In the genomic region with DNA sequence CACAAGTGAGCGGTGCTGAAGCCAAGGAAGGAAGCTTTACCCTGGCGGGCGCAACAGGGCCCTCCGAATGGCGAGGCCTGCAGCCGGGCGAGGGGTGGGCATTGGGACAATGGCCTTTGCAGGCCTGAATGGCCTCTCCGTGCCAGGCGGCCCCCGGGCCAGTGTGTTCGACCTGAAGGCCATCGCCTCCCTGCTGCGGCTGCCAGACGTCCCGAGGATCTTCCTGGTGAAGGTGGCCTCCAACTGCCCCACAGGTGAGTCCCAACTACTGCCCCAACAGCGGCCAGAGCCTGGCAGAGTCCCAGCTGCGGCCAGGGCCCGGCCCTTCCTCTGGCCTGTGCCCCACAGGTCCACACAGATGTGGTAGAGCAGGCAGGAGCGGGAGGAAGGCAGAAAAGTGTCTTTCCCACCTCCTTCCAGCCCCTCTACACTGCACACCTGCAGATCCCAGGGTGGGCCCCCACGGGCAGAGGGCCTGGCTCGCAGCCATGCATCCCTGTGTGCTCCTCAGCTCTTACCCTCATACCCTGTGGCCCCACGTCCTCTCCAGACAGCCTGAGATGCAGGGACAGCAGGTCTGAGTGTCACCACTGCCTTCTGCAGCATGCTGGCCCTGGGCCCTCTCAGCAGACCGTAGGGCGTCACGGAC, we compare ENCODE assay signal across 33 cellular contexts. TPM values are rescaled to one million over a fixed set of nuclear protein-coding genes. Genes with fewer than 3 reads are reported as not detected.
"Had no signal": no experiment of that assay in that cellular context is flagged by ENCODE, and none has a peak within 500 bp of the region (broad histone marks: within the 10 kb centered on the region; RNA-seq: fewer than 3 reads in every experiment).

No MANE protein-coding gene starts in this region.

- H3K27ac ChIP-seq: ascending aorta, breast epithelium, cardiac muscle cell, colonic mucosa, epithelial cell of prostate, esophagus squamous epithelium, gastroesophageal sphincter had no signal

- H3K4me3 ChIP-seq: ascending aorta, breast epithelium, cardiac muscle cell, colonic mucosa, esophagus squamous epithelium, gastroesophageal sphincter had no signal

- H3K4me3 Mint-ChIP-seq: activated CD4-positive, alpha-beta memory T cell treated with anti-CD3 and anti-CD28 coated beads for 36 hours; activated CD4-positive, alpha-beta T cell treated with anti-CD3 and anti-CD28 coated beads for 36 hours; activated CD4-positive, alpha-beta T cell treated with anti-CD3 and anti-CD28 coated beads, Interleukin-2, amount 10 ng/mL, durations not matched to agents 24 days and 14 days; activated CD8-positive, alpha-beta memory T cell treated with anti-CD3 and anti-CD28 coated beads, Interleukin-2, amount 10 ng/mL, durations not matched to agents 7 days and 5 days; activated CD8-positive, alpha-beta T cell treated with anti-CD3 and anti-CD28 coated beads, Interleukin-2, amount 10 ng/mL, durations not matched to agents 7 days and 5 days; activated naive CD4-positive, alpha-beta T cell treated with anti-CD3 and anti-CD28 coated beads for 36 hours; activated naive CD4-positive, alpha-beta T cell treated with anti-CD3 and anti-CD28 coated beads, Interleukin-2, amount 50 U/mL, for 24 hours; activated naive CD8-positive, alpha-beta T cell treated with anti-CD3 and anti-CD28 coated beads for 36 hours; activated naive CD8-positive, alpha-beta T cell treated with anti-CD3 and anti-CD28 coated beads, Interleukin-2, amount 50 U/mL, for 24 hours; activated T-helper 1 cell treated with anti-CD3 and anti-CD28 coated beads, Interleukin-12 subunit alpha, Interleukin-12 subunit beta, Interleukin-2, Interleukin-4 antibody, amounts not matched to agents 30 ng/mL and 10 ng/mL and 1 ng/mL, durations not matched to agents 14 hours and 24 hours and 36 hours; brain; T-helper 17 cell; T-helper 2 cell treated with Interferon-gamma antibody and Interleukin-4, amounts not matched to agents 5 μg/mL and 100 μg/mL, for 36 hours had no signal

- DNase-seq: activated CD4-positive, alpha-beta memory T cell treated with anti-CD3 and anti-CD28 coated beads for 36 hours; activated CD4-positive, alpha-beta T cell treated with anti-CD3 and anti-CD28 coated beads for 36 hours; activated CD4-positive, alpha-beta T cell treated with anti-CD3 and anti-CD28 coated beads, Interleukin-2, amount 10 ng/mL, durations not matched to agents 24 days and 14 days; activated CD4-positive, CD25-positive, alpha-beta regulatory T cell; activated CD4-positive, CD25-positive, alpha-beta regulatory T cell treated with anti-CD3 and anti-CD28 coated beads, Interleukin-2, amount 50 U/mL, for 72 hours; activated CD8-positive, alpha-beta memory T cell treated with anti-CD3 and anti-CD28 coated beads, Interleukin-2, amount 10 ng/mL, durations not matched to agents 7 days and 5 days; activated CD8-positive, alpha-beta memory T cell treated with anti-CD3 and anti-CD28 coated beads, Interleukin-2, amount 50 U/mL, for 4 hours; activated CD8-positive, alpha-beta T cell treated with anti-CD3 and anti-CD28 coated beads, Interleukin-2, amount 10 ng/mL, durations not matched to agents 7 days and 5 days; activated effector memory CD4-positive, alpha-beta T cell treated with anti-CD3 and anti-CD28 coated beads, Interleukin-2, amount 50 U/mL, for 16 hours; activated naive CD4-positive, alpha-beta T cell treated with anti-CD3 and anti-CD28 coated beads for 36 hours; activated naive CD8-positive, alpha-beta T cell treated with anti-CD3 and anti-CD28 coated beads for 36 hours; activated naive CD8-positive, alpha-beta T cell treated with anti-CD3 and anti-CD28 coated beads, Interleukin-2, amount 50 U/mL, for 24 hours; activated T-cell treated with anti-CD3 and anti-CD28 coated beads, Interleukin-2, amount 50 U/mL, for 1 hour; activated T-cell treated with anti-CD3 and anti-CD28 coated beads, Interleukin-2, amount 50 U/mL, for 48 hours; central memory CD4-positive, alpha-beta T cell; cerebellar nuclear complex; colonic mucosa; effector CD8-positive, alpha-beta T cell; esophagus squamous epithelium; foreskin melanocyte; T-helper 1 cell; T-helper 17 cell; T1000 had no signal

- H3K27me3 Mint-ChIP-seq: activated CD4-positive, alpha-beta memory T cell treated with anti-CD3 and anti-CD28 coated beads for 36 hours; activated CD4-positive, alpha-beta T cell treated with anti-CD3 and anti-CD28 coated beads for 36 hours; activated CD4-positive, alpha-beta T cell treated with anti-CD3 and anti-CD28 coated beads, Interleukin-2, amount 10 ng/mL, durations not matched to agents 24 days and 14 days; activated CD8-positive, alpha-beta memory T cell treated with anti-CD3 and anti-CD28 coated beads, Interleukin-2, amount 10 ng/mL, durations not matched to agents 7 days and 5 days; activated naive CD4-positive, alpha-beta T cell treated with anti-CD3 and anti-CD28 coated beads, Interleukin-2, amount 50 U/mL, for 24 hours; activated naive CD8-positive, alpha-beta T cell treated with anti-CD3 and anti-CD28 coated beads for 36 hours; activated naive CD8-positive, alpha-beta T cell treated with anti-CD3 and anti-CD28 coated beads, Interleukin-2, amount 50 U/mL, for 24 hours; T-helper 17 cell had no signal

- H3K4me1 Mint-ChIP-seq: activated CD4-positive, alpha-beta T cell treated with anti-CD3 and anti-CD28 coated beads, Interleukin-2, amount 10 ng/mL, durations not matched to agents 24 days and 14 days; brain had no signal

- H3K9me3 ChIP-seq: ascending aorta, breast epithelium, colonic mucosa, esophagus squamous epithelium, gastroesophageal sphincter had no signal

- H3K27ac Mint-ChIP-seq: activated CD4-positive, alpha-beta memory T cell treated with anti-CD3 and anti-CD28 coated beads for 36 hours; activated CD4-positive, alpha-beta T cell treated with anti-CD3 and anti-CD28 coated beads for 36 hours; activated CD4-positive, alpha-beta T cell treated with anti-CD3 and anti-CD28 coated beads, Interleukin-2, amount 10 ng/mL, durations not matched to agents 24 days and 14 days; activated CD8-positive, alpha-beta memory T cell treated with anti-CD3 and anti-CD28 coated beads, Interleukin-2, amount 10 ng/mL, durations not matched to agents 7 days and 5 days; activated naive CD4-positive, alpha-beta T cell treated with anti-CD3 and anti-CD28 coated beads for 36 hours; activated naive CD4-positive, alpha-beta T cell treated with anti-CD3 and anti-CD28 coated beads, Interleukin-2, amount 50 U/mL, for 24 hours; activated naive CD8-positive, alpha-beta T cell treated with anti-CD3 and anti-CD28 coated beads for 36 hours; activated naive CD8-positive, alpha-beta T cell treated with anti-CD3 and anti-CD28 coated beads, Interleukin-2, amount 50 U/mL, for 24 hours; activated T-helper 1 cell treated with anti-CD3 and anti-CD28 coated beads, Interleukin-12 subunit alpha, Interleukin-12 subunit beta, Interleukin-2, Interleukin-4 antibody, amounts not matched to agents 30 ng/mL and 10 ng/mL and 1 ng/mL, durations not matched to agents 14 hours and 24 hours and 36 hours; activated T-helper 2 cell treated with anti-CD3 and anti-CD28 coated beads, Interferon-gamma antibody, Interleukin-2, Interleukin-4, amounts not matched to agents 10 μg/mL and 5 μg/mL and 100 μg/mL, durations not matched to agents 14 hours and 24 hours and 36 hours; brain; T-helper 17 cell; T-helper 2 cell treated with Interferon-gamma antibody and Interleukin-4, amounts not matched to agents 5 μg/mL and 100 μg/mL, for 36 hours had no signal

- H3K36me3 Mint-ChIP-seq: activated CD4-positive, alpha-beta memory T cell treated with anti-CD3 and anti-CD28 coated beads for 36 hours; activated CD8-positive, alpha-beta memory T cell treated with anti-CD3 and anti-CD28 coated beads, Interleukin-2, amount 10 ng/mL, durations not matched to agents 7 days and 5 days; activated naive CD4-positive, alpha-beta T cell treated with anti-CD3 and anti-CD28 coated beads, Interleukin-2, amount 50 U/mL, for 24 hours; activated naive CD8-positive, alpha-beta T cell treated with anti-CD3 and anti-CD28 coated beads for 36 hours; brain had no signal

- H3K9me3 Mint-ChIP-seq: activated CD4-positive, alpha-beta memory T cell treated with anti-CD3 and anti-CD28 coated beads for 36 hours; activated CD4-positive, alpha-beta T cell treated with anti-CD3 and anti-CD28 coated beads, Interleukin-2, amount 10 ng/mL, durations not matched to agents 24 days and 14 days; activated naive CD4-positive, alpha-beta T cell treated with anti-CD3 and anti-CD28 coated beads for 36 hours; activated naive CD4-positive, alpha-beta T cell treated with anti-CD3 and anti-CD28 coated beads, Interleukin-2, amount 50 U/mL, for 24 hours; activated naive CD8-positive, alpha-beta T cell treated with anti-CD3 and anti-CD28 coated beads for 36 hours; activated naive CD8-positive, alpha-beta T cell treated with anti-CD3 and anti-CD28 coated beads, Interleukin-2, amount 50 U/mL, for 24 hours; activated T-helper 1 cell treated with anti-CD3 and anti-CD28 coated beads, Interleukin-12 subunit alpha, Interleukin-12 subunit beta, Interleukin-2, Interleukin-4 antibody, amounts not matched to agents 30 ng/mL and 10 ng/mL and 1 ng/mL, durations not matched to agents 14 hours and 24 hours and 36 hours; activated T-helper 2 cell treated with anti-CD3 and anti-CD28 coated beads, Interferon-gamma antibody, Interleukin-2, Interleukin-4, amounts not matched to agents 10 μg/mL and 5 μg/mL and 100 μg/mL, durations not matched to agents 14 hours and 24 hours and 36 hours; brain; T-helper 2 cell treated with Interferon-gamma antibody and Interleukin-4, amounts not matched to agents 5 μg/mL and 100 μg/mL, for 36 hours had no signal

- H3K27me3 ChIP-seq: ascending aorta, breast epithelium, cardiac muscle cell, colonic mucosa, esophagus squamous epithelium, gastroesophageal sphincter had no signal

- H3K36me3 ChIP-seq: ascending aorta, breast epithelium, cardiac muscle cell, colonic mucosa, esophagus squamous epithelium, gastroesophageal sphincter had no signal

- H3K4me1 ChIP-seq: ascending aorta, gastroesophageal sphincter had no signal

- ATAC-seq: activated CD4-positive, alpha-beta T cell treated with anti-CD3 and anti-CD28 coated beads for 36 hours; activated CD8-positive, alpha-beta memory T cell treated with anti-CD3 and anti-CD28 coated beads, Interleukin-2, amount 10 ng/mL, durations not matched to agents 7 days and 5 days; activated CD8-positive, alpha-beta T cell treated with anti-CD3 and anti-CD28 coated beads, Interleukin-2, amount 10 ng/mL, durations not matched to agents 7 days and 5 days; activated naive CD8-positive, alpha-beta T cell treated with anti-CD3 and anti-CD28 coated beads, Interleukin-2, amount 50 U/mL, for 24 hours; gastroesophageal sphincter; T-helper 17 cell had no signal

RNA-seq across cellular contexts. Expression of gene PHLDA2, which starts 11.3 kb away (rescaled TPM):
- total RNA-seq: ascending aorta had no signal
